ENCODE assay signal across 9 cellular contexts in the genomic region with DNA sequence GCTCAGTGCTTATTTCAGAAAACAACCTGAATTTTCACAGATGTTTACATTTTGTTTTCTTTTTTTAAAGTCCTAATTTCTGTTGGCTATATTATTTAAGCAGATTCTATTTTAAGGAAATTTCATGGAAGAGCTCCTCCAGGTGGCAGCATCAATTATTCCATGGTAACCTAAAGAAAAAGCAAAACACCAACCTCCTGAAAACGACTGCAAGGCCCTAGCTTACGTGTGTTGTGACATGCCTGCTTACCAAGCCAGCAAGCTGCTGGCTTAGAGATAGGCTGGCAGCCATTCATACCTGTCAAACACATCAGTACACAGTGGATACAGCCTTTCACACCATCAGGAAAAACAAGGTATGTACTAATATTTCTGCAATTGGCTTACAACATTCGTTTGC.
DNase-seq lines count a peak whose midpoint lies in the region; ATAC-seq and TF ChIP-seq lines count a peak whose summit lies in the region.
"Had no signal": no experiment of that assay in that cellular context is flagged by ENCODE, and none has a peak within 500 bp of the region (broad histone marks: within the 10 kb centered on the region; RNA-seq: fewer than 3 reads in every experiment).

No MANE protein-coding gene starts in this region.

- H3K4me2 ChIP-seq in DND-41 (ENCODE audit: insufficient read depth, low read length), result no peak overlapping the region

- H3K4me3 ChIP-seq in DND-41 (ENCODE audit: low read depth in 1 of 2, low read length in 2 of 2) (no peak overlapping the region), epithelial cell of esophagus (ENCODE audit: low read length) (no peak overlapping the region)

- H3K36me3 Mint-ChIP-seq in nephron progenitor cell (ENCODE audit: low read depth), result peaks cover 71% of the 10 kb centered on the region

- H3K9me3 Mint-ChIP-seq in nephron progenitor cell, result peaks cover 5% of the 10 kb centered on the region
- H3K9me3 Mint-ChIP-seq: brain had no signal

- no peaks in the 10 kb centered on the region for H3K4me1 Mint-ChIP-seq in nephron progenitor cell

- no peak overlapping the region for H3K9ac ChIP-seq in DND-41 (ENCODE audit: low read depth, low read length)

- peaks cover 38% of the 10 kb centered on the region for H3K36me3 ChIP-seq in DND-41 (ENCODE audit: insufficient read depth, low read length)

- H3K27ac ChIP-seq in DND-41 (ENCODE audit: low read length), result no peak overlapping the region

- no peaks in the 10 kb centered on the region for H4K20me1 ChIP-seq in DND-41 (ENCODE audit: insufficient read depth, low read length)

- H3K27me3 Mint-ChIP-seq in nephron progenitor cell (ENCODE audit: low read depth, poor library complexity), result no peaks in the 10 kb centered on the region
- H3K27me3 Mint-ChIP-seq: brain had no signal

- H3K4me3 Mint-ChIP-seq in nephron progenitor cell, result no peak overlapping the region

- no peak overlapping the region for H2AFZ ChIP-seq in DND-41 (ENCODE audit: low read depth, low read length)

- H3K27me3 ChIP-seq in DND-41 (ENCODE audit: insufficient read depth, low read length, poor library complexity), result no peaks in the 10 kb centered on the region

- ATAC-seq in DND-41 (ENCODE audit: insufficient read depth, low read depth), result no peak
- ATAC-seq in HG03439 (IDR thresholded peaks at IDR 0.05; ENCODE audit: unreplicated experiment), result no peak
- no peak for ATAC-seq in HG02759 (IDR thresholded peaks at IDR 0.05; ENCODE audit: unreplicated experiment)
- no peak for ATAC-seq in GM21515 (IDR thresholded peaks at IDR 0.05; ENCODE audit: unreplicated experiment)

- H3K27ac Mint-ChIP-seq in nephron progenitor cell, result peak overlapping the region; percentile 24

- no peak for DNase-seq in DND-41
- DNase-seq in NCI-H2227 treated with DMSO at 0.1 percent for 48 hours (lab: John Stamatoyannopoulos, UW), result peak; percentile 8
- peak; percentile 85 for DNase-seq in epithelial cell of esophagus (ENCODE audit: low read depth)
- no peak for DNase-seq in nephron progenitor cell
- DNase-seq in SK-N-DZ (ENCODE audit: low spot score), result no peak

- H3K79me2 ChIP-seq in DND-41 (ENCODE audit: insufficient read depth, low read length), result no peaks in the 10 kb centered on the region

- TF ChIP-seq CTCF in DND-41 (IDR thresholded peaks at IDR 0.05; ENCODE audit: borderline replicate concordance, extremely low read depth, low read length, poor library complexity, severe bottlenecking) (peak; percentile 32), epithelial cell of esophagus (IDR thresholded peaks at IDR 0.05; ENCODE audit: insufficient read depth, low read depth, low read length, missing control alignments) (peak; percentile 53), nephron progenitor cell (IDR thresholded peaks at IDR 0.05) (peak; percentile 26)

- H3K9me3 ChIP-seq in DND-41 (ENCODE audit: insufficient read depth, low read length, severe bottlenecking), result no peaks in the 10 kb centered on the region

- H3K4me1 ChIP-seq in DND-41 (ENCODE audit: insufficient read depth, low read length), result no peaks in the 10 kb centered on the region

Comparison
In these comparisons a context has a peak if more than half of its experiments do, and no peak if none do; other contexts are left out.
1. DNase-seq: peak in NCI-H2227 treated with DMSO at 0.1 percent for 48 hours (single experiment) and epithelial cell of esophagus (single experiment); none in DND-41 (single experiment), nephron progenitor cell (single experiment) and SK-N-DZ (single experiment).
2. Peak in every context shown above with its lines, with median percentiles within 50 percentile points of each other: CTCF ChIP-seq.